Comparison of ENCODE assay signal across 16 cellular contexts in the genomic region with DNA sequence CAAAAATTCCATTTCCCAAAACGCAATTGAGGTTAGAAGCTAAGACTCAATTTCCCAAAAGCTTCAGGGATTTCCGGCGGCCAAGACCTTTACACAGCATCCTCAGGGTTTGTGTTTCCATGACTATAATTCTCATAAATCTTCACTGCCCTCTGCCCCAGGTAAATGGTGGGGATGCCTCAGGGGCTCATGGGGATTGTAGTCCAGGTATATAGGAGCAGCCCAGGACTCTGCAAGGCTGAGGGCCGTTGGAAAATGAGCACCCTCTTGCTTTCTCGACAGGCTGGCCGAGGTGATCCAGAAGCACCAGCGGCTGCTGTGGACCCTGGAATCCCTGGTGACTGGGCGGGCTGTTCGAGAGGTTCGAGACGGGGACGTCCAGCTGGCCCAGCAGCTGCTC. TPM values are rescaled to one million over a fixed set of nuclear protein-coding genes. Genes with fewer than 3 reads are reported as not detected.
"Had no signal": no experiment of that assay in that cellular context is flagged by ENCODE, and none has a peak within 500 bp of the region (broad histone marks: within the 10 kb centered on the region; RNA-seq: fewer than 3 reads in every experiment).

No MANE protein-coding gene starts in this region.

- H3K4me3 ChIP-seq: gastroesophageal sphincter, heart right ventricle, lung, thoracic aorta, upper lobe of right lung had no signal

- H3K4me3 Mint-ChIP-seq: activated B cell treated with CpG ODN at 0.5 μM for 24 hours; activated CD4-positive, alpha-beta T cell treated with anti-CD3 and anti-CD28 coated beads, Interleukin-2, amount 10 ng/mL, durations not matched to agents 7 days and 5 days; activated naive CD8-positive, alpha-beta T cell treated with anti-CD3 and anti-CD28 coated beads, Interleukin-2, amount 50 U/mL, for 24 hours; stimulated activated effector memory CD8-positive, alpha-beta T cell treated with anti-CD3 and anti-CD28 coated beads, Interleukin-12 subunit alpha, Interleukin-12 subunit beta, amount 100 ng/mL, for 72 hours had no signal

- H3K27me3 Mint-ChIP-seq: activated B cell treated with CpG ODN at 0.5 μM for 24 hours; activated CD4-positive, alpha-beta T cell treated with anti-CD3 and anti-CD28 coated beads, Interleukin-2, amount 10 ng/mL, durations not matched to agents 7 days and 5 days; activated naive CD8-positive, alpha-beta T cell treated with anti-CD3 and anti-CD28 coated beads, Interleukin-2, amount 50 U/mL, for 24 hours; naive B cell had no signal

- H3K27ac ChIP-seq: thoracic aorta had no signal

- FAIRE-seq: astrocyte, bronchial epithelial cell, TTC549 had no signal

- DNase-seq: activated B cell treated with CpG ODN at 0.5 μM for 24 hours; activated CD4-positive, alpha-beta T cell treated with anti-CD3 and anti-CD28 coated beads, Interleukin-2, amount 10 ng/mL, durations not matched to agents 7 days and 5 days; activated naive CD4-positive, alpha-beta T cell treated with Interleukin-2 at 50 U/mL for 16 hours; activated naive CD8-positive, alpha-beta T cell treated with anti-CD3 and anti-CD28 coated beads, Interleukin-2, amount 50 U/mL, for 24 hours; erythroblast; heart right ventricle; naive B cell; upper lobe of right lung had no signal

- H3K27me3 ChIP-seq: gastroesophageal sphincter, heart right ventricle, upper lobe of right lung had no signal

- H3K9me3 Mint-ChIP-seq: activated B cell treated with CpG ODN at 0.5 μM for 24 hours; activated CD4-positive, alpha-beta T cell treated with anti-CD3 and anti-CD28 coated beads, Interleukin-2, amount 10 ng/mL, durations not matched to agents 7 days and 5 days; activated naive CD8-positive, alpha-beta T cell treated with anti-CD3 and anti-CD28 coated beads, Interleukin-2, amount 50 U/mL, for 24 hours; naive B cell; stimulated activated effector memory CD8-positive, alpha-beta T cell treated with anti-CD3 and anti-CD28 coated beads, Interleukin-12 subunit alpha, Interleukin-12 subunit beta, amount 100 ng/mL, for 72 hours had no signal

- ATAC-seq: activated naive CD8-positive, alpha-beta T cell treated with anti-CD3 and anti-CD28 coated beads, Interleukin-2, amount 50 U/mL, for 24 hours; gastroesophageal sphincter; heart right ventricle; stimulated activated effector memory CD8-positive, alpha-beta T cell treated with anti-CD3 and anti-CD28 coated beads, Interleukin-12 subunit alpha, Interleukin-12 subunit beta, amount 100 ng/mL, for 72 hours; upper lobe of right lung had no signal

- H3K9me3 ChIP-seq: gastroesophageal sphincter, heart right ventricle, thoracic aorta, upper lobe of right lung had no signal

- H3K27ac Mint-ChIP-seq: activated B cell treated with CpG ODN at 0.5 μM for 24 hours; activated naive CD8-positive, alpha-beta T cell treated with anti-CD3 and anti-CD28 coated beads, Interleukin-2, amount 50 U/mL, for 24 hours had no signal

RNA-seq across cellular contexts. Expression of gene FLT3LG, which starts 14.6 kb away (rescaled TPM):
- total RNA-seq: astrocyte, bronchial epithelial cell had no signal

RNA-seq across cellular contexts. Expression of gene SLC17A7, which starts 18.1 kb away (rescaled TPM):
- total RNA-seq: activated CD8-positive, alpha-beta memory T cell treated with anti-CD3 and anti-CD28 coated beads for 36 hours; bronchial epithelial cell had no signal
